ENCODE assay signal across 21 cellular contexts in genomic region chrX:40843643-40844042, GRCh38.
DNase-seq lines count a peak whose midpoint lies in the region; ATAC-seq and TF ChIP-seq lines count a peak whose summit lies in the region.
"Had no signal": no experiment of that assay in that cellular context is flagged by ENCODE, and none has a peak within 500 bp of the region (broad histone marks: within the 10 kb centered on the region; RNA-seq: fewer than 3 reads in every experiment).

No MANE protein-coding gene starts in this region.

- no peak overlapping the region for H4K8ac ChIP-seq in trophoblast cell (ENCODE audit: low read depth, low read length)

- TF ChIP-seq CTCF in GM23338 (conservative IDR thresholded peaks at IDR 0.05; ENCODE audit: low read depth in 2 of 2), result no peak
- TF ChIP-seq CTCF in PC-3 (conservative IDR thresholded peaks at IDR 0.05; ENCODE audit: low read depth, low read length), result no peak
- no peak for TF ChIP-seq CTCF in mesothelial cell of epicardium (IDR thresholded peaks at IDR 0.05; ENCODE audit: unreplicated experiment)

- H3K4me1 Mint-ChIP-seq in GM23338 (peaks cover 17% of the 10 kb centered on the region), mesothelial cell of epicardium (peaks cover 21% of the 10 kb centered on the region)
- H3K4me1 Mint-ChIP-seq: B cell, CD14-positive monocyte had no signal

- H2BK5ac ChIP-seq in trophoblast cell (ENCODE audit: low read depth, low read length, poor library complexity), result no peak overlapping the region

- BruUV-seq in PC-3 (replicated peaks; lab: Mats Ljungman, UMichigan), result no TSS peak

- H3K9me2 ChIP-seq in GM23338 (ENCODE audit: insufficient read depth) (no peaks in the 10 kb centered on the region), PC-3 (replicated peaks; ENCODE audit: low read length) (no peaks in the 10 kb centered on the region)

- no peaks in the 10 kb centered on the region for H3K79me2 ChIP-seq in GM23338 (replicated peaks; ENCODE audit: insufficient read depth)
- H3K79me2 ChIP-seq in PC-3 (ENCODE audit: low read length), result no peaks in the 10 kb centered on the region
- H3K79me2 ChIP-seq in trophoblast cell (ENCODE audit: control insufficient read depth, insufficient read depth, low read length, poor library complexity), result no peaks in the 10 kb centered on the region

- H4K91ac ChIP-seq in trophoblast cell (ENCODE audit: low read depth, low read length), result no peak overlapping the region

- H3K4me3 Mint-ChIP-seq in GM23338 (no peak overlapping the region), mesothelial cell of epicardium (no peak overlapping the region)
- H3K4me3 Mint-ChIP-seq: B cell, CD14-positive monocyte had no signal

- H3K27ac Mint-ChIP-seq in GM23338, result no peak overlapping the region
- H3K27ac Mint-ChIP-seq in mesothelial cell of epicardium, result no peak overlapping the region
- H3K27ac Mint-ChIP-seq: B cell, CD14-positive monocyte had no signal

- no peak for DNase-seq in GM23338 (ENCODE audit: low spot score)
- DNase-seq in PC-3, result peak; percentile 48
- peak; percentile 29 for DNase-seq in epithelial cell of prostate (ENCODE audit: low read depth, low spot score)
- DNase-seq in trophoblast cell, result peak; percentile 84 to 90
- no peak for DNase-seq in head of caudate nucleus
- DNase-seq in DMS53 (lab: John Stamatoyannopoulos, UW), result no peak
- no peak for DNase-seq in mesothelial cell of epicardium (ENCODE audit: low spot score in 2 of 2, unreplicated experiment in 2 of 2)
- DNase-seq: DMS79, HCEC 1CT, NCI-H1105, NCI-H1694, NCI-H2081, NCI-H2171 treated with DMSO at 0.1 percent for 48 hours, NCI-H526 treated with DMSO at 0.1 percent for 48 hours, OCI-M1, Right ventricle myocardium superior had no signal

- H4K12ac ChIP-seq in trophoblast cell (ENCODE audit: low read depth, low read length), result no peak overlapping the region

- no peak overlapping the region for H3K23ac ChIP-seq in trophoblast cell (ENCODE audit: low read length)

- H3K36me3 Mint-ChIP-seq in GM23338 (ENCODE audit: low read depth) (peaks cover 54% of the 10 kb centered on the region), mesothelial cell of epicardium (peaks cover 9% of the 10 kb centered on the region)
- H3K36me3 Mint-ChIP-seq: CD14-positive monocyte had no signal

- WGBS in trophoblast cell (ENCODE audit: extremely low coverage, insufficient coverage, insufficient read length), result no CpG with 5 or more reads among the region's 2 CpGs

- H3K9ac ChIP-seq in PC-3 (ENCODE audit: low read length) (no peak overlapping the region), trophoblast cell (ENCODE audit: low read length) (no peak overlapping the region)
- H3K9ac ChIP-seq: KMS-11 had no signal

- H2BK120ac ChIP-seq in trophoblast cell (ENCODE audit: insufficient read depth, low read length, poor library complexity), result no peak overlapping the region

- H3K27me3 ChIP-seq in GM23338 (ENCODE audit: insufficient read depth), result no peaks in the 10 kb centered on the region
- no peaks in the 10 kb centered on the region for H3K27me3 ChIP-seq in PC-3 (ENCODE audit: low read length)
- H3K27me3 ChIP-seq in trophoblast cell (ENCODE audit: insufficient read depth, low read length), result no peaks in the 10 kb centered on the region

- no peak overlapping the region for H3K4ac ChIP-seq in trophoblast cell (ENCODE audit: low read depth, low read length)

- no peak overlapping the region for H2BK12ac ChIP-seq in trophoblast cell (ENCODE audit: low read length)

- H2AFZ ChIP-seq in GM23338 (no peak overlapping the region), PC-3 (ENCODE audit: low read length) (no peak overlapping the region), trophoblast cell (ENCODE audit: insufficient read depth, low read length, poor library complexity) (no peak overlapping the region)

- H3K27ac ChIP-seq in GM23338 (ENCODE audit: low read depth) (peak overlapping the region; percentile 91; the same call in 1 of the 2 replicates), PC-3 (ENCODE audit: low read length) (no peak overlapping the region), epithelial cell of prostate (no peak overlapping the region), trophoblast cell (ENCODE audit: low read depth, low read length) (peak overlapping the region; percentile 62)
- H3K27ac ChIP-seq: HL-60, KMS-11 had no signal

- H3K36me3 ChIP-seq in GM23338 (ENCODE audit: insufficient read depth), result peaks cover 4% of the 10 kb centered on the region; the same call in 1 of the 2 replicates
- H3K36me3 ChIP-seq in PC-3 (ENCODE audit: low read depth, low read length), result no peaks in the 10 kb centered on the region
- H3K36me3 ChIP-seq in trophoblast cell (ENCODE audit: control insufficient read depth in 1 of 2, insufficient read depth in 2 of 2, low read length in 2 of 2), result no peaks in the 10 kb centered on the region

- H3K79me1 ChIP-seq in trophoblast cell (ENCODE audit: low read length), result peaks cover 12% of the 10 kb centered on the region

- CTCF ChIA-PET in PC-3 (lab: Charles Lee), result no interaction called here

- H3F3A ChIP-seq in GM23338 (replicated peaks; ENCODE audit: low read depth) (peaks cover 10% of the 10 kb centered on the region), PC-3 (ENCODE audit: low read length, unreplicated experiment) (no peaks in the 10 kb centered on the region)

- H3K27me3 Mint-ChIP-seq in GM23338 (ENCODE audit: insufficient read depth, low read depth, poor library complexity) (peaks cover 4% of the 10 kb centered on the region), mesothelial cell of epicardium (ENCODE audit: low read depth) (no peaks in the 10 kb centered on the region)

- POLR2A ChIA-PET in PC-3 (lab: Charles Lee; ENCODE audit: unreplicated experiment), result no interaction called here

- H3K4me2 ChIP-seq in GM23338 (no peak overlapping the region), PC-3 (ENCODE audit: low read length) (no peak overlapping the region), trophoblast cell (ENCODE audit: low read length) (no peak overlapping the region)
- H3K4me2 ChIP-seq: A549, KMS-11 had no signal

- no peak overlapping the region for H2AK5ac ChIP-seq in trophoblast cell (ENCODE audit: low read length)

- no peak for ATAC-seq in GM23338
- no peak for ATAC-seq in PC-3
- ATAC-seq: A549 had no signal

- intact Hi-C loops in PC-3 (cut with micrococcal nuclease), result no loop called here
- intact Hi-C loops in head of caudate nucleus (cut with DNase I), result no loop called here

- H3K4me3 ChIP-seq in GM23338, result no peak overlapping the region
- no peak overlapping the region for H3K4me3 ChIP-seq in PC-3 (ENCODE audit: low read length)
- no peak overlapping the region for H3K4me3 ChIP-seq in trophoblast cell (ENCODE audit: low read depth, low read length)
- H3K4me3 ChIP-seq: A549 had no signal

- peaks cover 10% of the 10 kb centered on the region for H3K4me1 ChIP-seq in GM23338 (ENCODE audit: insufficient read depth)
- H3K4me1 ChIP-seq in PC-3 (ENCODE audit: insufficient read depth, low read length), result no peaks in the 10 kb centered on the region
- peaks cover 0 to 4% of the 10 kb centered on the region in 2 experiments for H3K4me1 ChIP-seq in trophoblast cell (ENCODE audit: control insufficient read depth in 1 of 2, insufficient read depth in 2 of 2, low read length in 2 of 2)

- no peak overlapping the region for H3K14ac ChIP-seq in trophoblast cell (ENCODE audit: low read length)

- no peaks in the 10 kb centered on the region for H4K20me1 ChIP-seq in GM23338 (replicated peaks; ENCODE audit: insufficient read depth)
- H4K20me1 ChIP-seq in PC-3 (ENCODE audit: low read length), result no peaks in the 10 kb centered on the region

- H3K9me3 ChIP-seq in PC-3 (ENCODE audit: low read length) (no peaks in the 10 kb centered on the region), trophoblast cell (ENCODE audit: insufficient read depth, low read depth, low read length) (no peaks in the 10 kb centered on the region)

- H3K9me3 Mint-ChIP-seq in GM23338 (peaks cover 57% of the 10 kb centered on the region), mesothelial cell of epicardium (peaks cover 44% of the 10 kb centered on the region)

- H3K18ac ChIP-seq in trophoblast cell (ENCODE audit: low read length), result no peak overlapping the region

TF ChIP-seq in GM23338, 12 proteins besides CTCF, POLR2A, EP300 and RAD21 (continues in another document):
- no peak for TF ChIP-seq ZNF331 (CRISPR knock-in tag; IDR thresholded peaks at IDR 0.05; ENCODE audit: low read depth)
- TF ChIP-seq EZH2 (IDR thresholded peaks at IDR 0.05; ENCODE audit: low read depth, unreplicated experiment), result no peak
- no peak for TF ChIP-seq CREB1 (CRISPR knock-in tag; IDR thresholded peaks at IDR 0.05; ENCODE audit: low read depth)
- TF ChIP-seq STAT1 (IDR thresholded peaks at IDR 0.05; ENCODE audit: unreplicated experiment), result no peak
- no peak for TF ChIP-seq POLR2AphosphoS5 (IDR thresholded peaks at IDR 0.05; ENCODE audit: low read depth)
- TF ChIP-seq ETS1 (IDR thresholded peaks at IDR 0.05), result no peak

Comparison
In these comparisons a context has a peak if more than half of its experiments do, and no peak if none do; other contexts are left out.
1. DNase-seq: peak in PC-3 (single experiment), epithelial cell of prostate (single experiment) and trophoblast cell (2 of 2); none in GM23338 (single experiment), head of caudate nucleus (0 of 42), DMS53 (single experiment) and mesothelial cell of epicardium (0 of 2).
2. H3K27ac ChIP-seq: peak in GM23338 (single experiment) and trophoblast cell (single experiment); none in PC-3 (single experiment) and epithelial cell of prostate (single experiment).